In genomic region chr10:110373857-110374654, GRCh38 we compare ENCODE assay signal across 19 cellular contexts.
A peak's percentile ranks its signal among the peaks of the same experiment; 100 is the strongest.
DNase-seq lines count a peak whose midpoint lies in the region; ATAC-seq and TF ChIP-seq lines count a peak whose summit lies in the region.
"Had no signal": no experiment of that assay in that cellular context is flagged by ENCODE, and none has a peak within 500 bp of the region (broad histone marks: within the 10 kb centered on the region; RNA-seq: fewer than 3 reads in every experiment).

No MANE protein-coding gene starts in this region.

- no peak overlapping the region for H2AFZ ChIP-seq in neuronal stem cell (ENCODE audit: low read length)

- no peaks in the 10 kb centered on the region for H3K9me3 ChIP-seq in neuronal stem cell (replicated peaks in 1 of 2; ENCODE audit: control insufficient read depth in 2 of 2, insufficient read depth in 1 of 2, low read depth in 1 of 2, low read length in 2 of 2)
- H3K9me3 ChIP-seq in adrenal gland (replicated peaks in 1 of 3), result no peaks in the 10 kb centered on the region

- H3K27ac Mint-ChIP-seq in activated naive CD8-positive, alpha-beta T cell treated with anti-CD3 and anti-CD28 coated beads, Interleukin-2, amount 50 U/mL, for 24 hours, result peak overlapping the region; percentile 14
- no peak overlapping the region for H3K27ac Mint-ChIP-seq in activated naive CD8-positive, alpha-beta T cell treated with anti-CD3 and anti-CD28 coated beads for 36 hours
- H3K27ac Mint-ChIP-seq in activated T-helper 2 cell treated with anti-CD3 and anti-CD28 coated beads, Interferon-gamma antibody, Interleukin-2, Interleukin-4, amounts not matched to agents 10 μg/mL and 5 μg/mL and 100 μg/mL, durations not matched to agents 14 hours and 24 hours and 36 hours, result peak overlapping the region; percentile 57
- H3K27ac Mint-ChIP-seq: CD4-positive, CD25-positive, alpha-beta regulatory T cell had no signal

- H2BK5ac ChIP-seq in neuronal stem cell (ENCODE audit: low read length), result no peak overlapping the region

- H3K9ac ChIP-seq in neuronal stem cell (ENCODE audit: low read depth, low read length, poor library complexity), result no peak overlapping the region

- H3K4me1 ChIP-seq in neuronal stem cell (ENCODE audit: control insufficient read depth in 2 of 2, insufficient read depth in 1 of 2, low read depth in 1 of 2, low read length in 2 of 2) (peaks cover 0 to 4% of the 10 kb centered on the region in 2 donors), adrenal gland (replicated peaks in 1 of 2) (peaks cover 9 to 11% of the 10 kb centered on the region in 2 donors)

- H3K9me3 Mint-ChIP-seq in activated naive CD8-positive, alpha-beta T cell treated with anti-CD3 and anti-CD28 coated beads, Interleukin-2, amount 50 U/mL, for 24 hours, result no peaks in the 10 kb centered on the region
- no peaks in the 10 kb centered on the region for H3K9me3 Mint-ChIP-seq in activated naive CD8-positive, alpha-beta T cell treated with anti-CD3 and anti-CD28 coated beads for 36 hours
- no peaks in the 10 kb centered on the region for H3K9me3 Mint-ChIP-seq in activated T-helper 2 cell treated with anti-CD3 and anti-CD28 coated beads, Interferon-gamma antibody, Interleukin-2, Interleukin-4, amounts not matched to agents 10 μg/mL and 5 μg/mL and 100 μg/mL, durations not matched to agents 14 hours and 24 hours and 36 hours
- H3K9me3 Mint-ChIP-seq: CD4-positive, CD25-positive, alpha-beta regulatory T cell had no signal

- TF ChIP-seq CTCF in adrenal gland (IDR thresholded peaks at IDR 0.05), result no peak

- H4K8ac ChIP-seq in neuronal stem cell (ENCODE audit: low read depth, low read length), result peak overlapping the region; percentile 23

- no peak overlapping the region for H2AK5ac ChIP-seq in neuronal stem cell (ENCODE audit: low read depth, low read length)

- peak; percentile 20 for ATAC-seq in activated naive CD8-positive, alpha-beta T cell treated with anti-CD3 and anti-CD28 coated beads, Interleukin-2, amount 50 U/mL, for 24 hours

- no peak overlapping the region for H2BK15ac ChIP-seq in neuronal stem cell (ENCODE audit: low read length)

- H3K4ac ChIP-seq in neuronal stem cell (ENCODE audit: low read length), result no peak overlapping the region

- no peaks in the 10 kb centered on the region for H3K36me3 Mint-ChIP-seq in activated naive CD8-positive, alpha-beta T cell treated with anti-CD3 and anti-CD28 coated beads, Interleukin-2, amount 50 U/mL, for 24 hours (ENCODE audit: low read depth)
- no peaks in the 10 kb centered on the region for H3K36me3 Mint-ChIP-seq in activated naive CD8-positive, alpha-beta T cell treated with anti-CD3 and anti-CD28 coated beads for 36 hours
- no peaks in the 10 kb centered on the region for H3K36me3 Mint-ChIP-seq in activated T-helper 2 cell treated with anti-CD3 and anti-CD28 coated beads, Interferon-gamma antibody, Interleukin-2, Interleukin-4, amounts not matched to agents 10 μg/mL and 5 μg/mL and 100 μg/mL, durations not matched to agents 14 hours and 24 hours and 36 hours (ENCODE audit: low read depth)
- H3K36me3 Mint-ChIP-seq: CD4-positive, CD25-positive, alpha-beta regulatory T cell had no signal

- no peak overlapping the region for H3K4me3 Mint-ChIP-seq in activated naive CD8-positive, alpha-beta T cell treated with anti-CD3 and anti-CD28 coated beads, Interleukin-2, amount 50 U/mL, for 24 hours
- no peak overlapping the region for H3K4me3 Mint-ChIP-seq in activated naive CD8-positive, alpha-beta T cell treated with anti-CD3 and anti-CD28 coated beads for 36 hours
- H3K4me3 Mint-ChIP-seq in activated T-helper 2 cell treated with anti-CD3 and anti-CD28 coated beads, Interferon-gamma antibody, Interleukin-2, Interleukin-4, amounts not matched to agents 10 μg/mL and 5 μg/mL and 100 μg/mL, durations not matched to agents 14 hours and 24 hours and 36 hours (ENCODE audit: low read depth), result no peak overlapping the region
- H3K4me3 Mint-ChIP-seq: CD4-positive, CD25-positive, alpha-beta regulatory T cell had no signal

- intact Hi-C loops in activated T-helper 2 cell treated with anti-CD3 and anti-CD28 coated beads, Interferon-gamma antibody, Interleukin-2, Interleukin-4, amounts not matched to agents 10 μg/mL and 5 μg/mL and 100 μg/mL, durations not matched to agents 14 hours and 24 hours and 36 hours (cut with micrococcal nuclease), result no loop called here
- intact Hi-C loops in adrenal gland (cut with DNase I), result no loop called here

- WGBS in neuronal stem cell (ENCODE audit: extremely low coverage in 2 of 2, insufficient read length in 2 of 2, insufficient replicate concordance in 1 of 2), 2 donors, result no CpG with 5 or more reads among the region's 8 CpGs
- whole genome bisulfite sequencing in adrenal gland, 4 donors, result 91 to 96% (median 94%) methylated on average over 6 to 8 of the region's 8 CpGs

- H3K36me3 ChIP-seq in neuronal stem cell (replicated peaks in 1 of 2; ENCODE audit: control insufficient read depth in 2 of 2, insufficient read depth in 2 of 2, low read length in 2 of 2), result no peaks in the 10 kb centered on the region
- H3K36me3 ChIP-seq in adrenal gland (replicated peaks in 1 of 2), result no peaks in the 10 kb centered on the region

- DNase-seq in activated naive CD8-positive, alpha-beta T cell treated with anti-CD3 and anti-CD28 coated beads, Interleukin-2, amount 50 U/mL, for 24 hours, result no peak
- no peak for DNase-seq in activated naive CD8-positive, alpha-beta T cell treated with anti-CD3 and anti-CD28 coated beads for 36 hours
- no peak for DNase-seq in activated T-helper 2 cell treated with anti-CD3 and anti-CD28 coated beads, Interferon-gamma antibody, Interleukin-2, Interleukin-4, amounts not matched to agents 10 μg/mL and 5 μg/mL and 100 μg/mL, durations not matched to agents 14 hours and 24 hours and 36 hours (ENCODE audit: low spot score)
- DNase-seq in neuronal stem cell (ENCODE audit: low spot score) (no peak), adrenal gland (no peak), cerebellum (ENCODE audit: low spot score) (no peak), NCI-H510A treated with DMSO at 0.1 percent for 48 hours (lab: John Stamatoyannopoulos, UW) (no peak)
- DNase-seq: CD4-positive, CD25-positive, alpha-beta regulatory T cell; EL; GF-D8; GOT3; HCEC 1CT; KG1; NCI-H1092; NCI-H1436 treated with DMSO at 0.1 percent for 48 hours; NCI-H2029; NCI-H2227 treated with DMSO at 0.1 percent for 48 hours; NCI-H510A; NCI-H748 treated with DMSO at 0.1 percent for 48 hours had no signal

- H3K27me3 ChIP-seq in neuronal stem cell (ENCODE audit: control insufficient read depth in 3 of 3, insufficient read depth in 3 of 3, low read depth in 1 of 3, low read length in 3 of 3) (peaks cover 0 to 8% (median 0%) of the 10 kb centered on the region in 3 experiments), adrenal gland (no peaks in the 10 kb centered on the region)

- no peak overlapping the region for H3K4me2 ChIP-seq in neuronal stem cell (ENCODE audit: insufficient read depth, low read length, poor library complexity, severe bottlenecking)

- H3K79me1 ChIP-seq in neuronal stem cell (ENCODE audit: low read depth, low read length), result peaks cover 1% of the 10 kb centered on the region

- peaks cover 5% of the 10 kb centered on the region for H3K27me3 Mint-ChIP-seq in activated naive CD8-positive, alpha-beta T cell treated with anti-CD3 and anti-CD28 coated beads, Interleukin-2, amount 50 U/mL, for 24 hours
- no peaks in the 10 kb centered on the region for H3K27me3 Mint-ChIP-seq in activated naive CD8-positive, alpha-beta T cell treated with anti-CD3 and anti-CD28 coated beads for 36 hours
- peaks cover 2% of the 10 kb centered on the region for H3K27me3 Mint-ChIP-seq in activated T-helper 2 cell treated with anti-CD3 and anti-CD28 coated beads, Interferon-gamma antibody, Interleukin-2, Interleukin-4, amounts not matched to agents 10 μg/mL and 5 μg/mL and 100 μg/mL, durations not matched to agents 14 hours and 24 hours and 36 hours (ENCODE audit: low read depth)
- H3K27me3 Mint-ChIP-seq: CD4-positive, CD25-positive, alpha-beta regulatory T cell had no signal

- peak overlapping the region; percentile 40 for H3K18ac ChIP-seq in neuronal stem cell (ENCODE audit: low read length)

- peaks cover 27% of the 10 kb centered on the region for H3K4me1 Mint-ChIP-seq in activated naive CD8-positive, alpha-beta T cell treated with anti-CD3 and anti-CD28 coated beads, Interleukin-2, amount 50 U/mL, for 24 hours
- H3K4me1 Mint-ChIP-seq in activated naive CD8-positive, alpha-beta T cell treated with anti-CD3 and anti-CD28 coated beads for 36 hours, result peaks cover 14% of the 10 kb centered on the region
- peaks cover 28% of the 10 kb centered on the region for H3K4me1 Mint-ChIP-seq in activated T-helper 2 cell treated with anti-CD3 and anti-CD28 coated beads, Interferon-gamma antibody, Interleukin-2, Interleukin-4, amounts not matched to agents 10 μg/mL and 5 μg/mL and 100 μg/mL, durations not matched to agents 14 hours and 24 hours and 36 hours (ENCODE audit: low read depth)
- H3K4me1 Mint-ChIP-seq: CD4-positive, CD25-positive, alpha-beta regulatory T cell had no signal

- H3K4me3 ChIP-seq in neuronal stem cell (ENCODE audit: low read length in 2 of 2) (no peak overlapping the region), adrenal gland (no peak overlapping the region)

- no peak overlapping the region for H2BK120ac ChIP-seq in neuronal stem cell (ENCODE audit: low read depth, low read length)

- H4K91ac ChIP-seq in neuronal stem cell (ENCODE audit: low read depth, low read length, poor library complexity), result no peak overlapping the region

- no peak overlapping the region for H3K27ac ChIP-seq in neuronal stem cell (replicated peaks; ENCODE audit: low read length)
- H3K27ac ChIP-seq in adrenal gland, result no peak overlapping the region

- no peak overlapping the region for H3K14ac ChIP-seq in neuronal stem cell (ENCODE audit: low read length)

- H3K23ac ChIP-seq in neuronal stem cell (ENCODE audit: low read depth, low read length, poor library complexity), result peak overlapping the region; percentile 56

- no peak overlapping the region for H2BK12ac ChIP-seq in neuronal stem cell (ENCODE audit: low read length)

- TF ChIP-seq POLR2A in adrenal gland (IDR thresholded peaks at IDR 0.05), result no peak
